ENCODE assay signal across 10 cellular contexts in genomic region chr10:99775850-99776249, GRCh38. TPM values are rescaled to one million over a fixed set of nuclear protein-coding genes. Genes with fewer than 3 reads are reported as not detected.
DNase-seq lines count a peak whose midpoint lies in the region; ATAC-seq and TF ChIP-seq lines count a peak whose summit lies in the region.
"Had no signal": no experiment of that assay in that cellular context is flagged by ENCODE, and none has a peak within 500 bp of the region (broad histone marks: within the 10 kb centered on the region; RNA-seq: fewer than 3 reads in every experiment).

No MANE protein-coding gene starts in this region.

- H3K4me3 ChIP-seq in choroid plexus epithelial cell (ENCODE audit: low read depth, low read length) (no peak overlapping the region), mucosa of descending colon (no peak overlapping the region)
- H3K4me3 ChIP-seq: gastrocnemius medialis had no signal

- no peaks in the 10 kb centered on the region for H3K36me3 ChIP-seq in mucosa of descending colon (ENCODE audit: low read depth)
- H3K36me3 ChIP-seq: gastrocnemius medialis had no signal

- H3K4me1 ChIP-seq in mucosa of descending colon (ENCODE audit: low read depth), result no peaks in the 10 kb centered on the region

- peak; percentile 69 for DNase-seq in AG20443 (ENCODE audit: low spot score)
- DNase-seq in NCI-H226, result peak; percentile 69
- DNase-seq in choroid plexus epithelial cell (ENCODE audit: low read depth), result peak; percentile 86
- DNase-seq in mucosa of descending colon, result no peak
- no peak for DNase-seq in NCI-H345 treated with DMSO at 0.1 percent for 48 hours (lab: John Stamatoyannopoulos, UW; ENCODE audit: unreplicated experiment)
- no peak for DNase-seq in midbrain (lab: John Stamatoyannopoulos, UW)
- no peak for DNase-seq in NCI-H2196 treated with DMSO at 0.1 percent for 48 hours (lab: John Stamatoyannopoulos, UW; ENCODE audit: unreplicated experiment)
- DNase-seq: gastrocnemius medialis, RPMI8226 had no signal

- intact Hi-C loops in mucosa of descending colon (cut with DNase I, micrococcal nuclease), result no loop called here

- peak; percentile 71 for ATAC-seq in mucosa of descending colon
- no peak for ATAC-seq in HG02623 (IDR thresholded peaks at IDR 0.05; ENCODE audit: unreplicated experiment)

- TF ChIP-seq CTCF in choroid plexus epithelial cell (conservative IDR thresholded peaks at IDR 0.05; ENCODE audit: low read depth, low read length) (no peak), mucosa of descending colon (IDR thresholded peaks at IDR 0.05) (no peak)

- H3K9me3 ChIP-seq in mucosa of descending colon, result no peaks in the 10 kb centered on the region
- H3K9me3 ChIP-seq: gastrocnemius medialis had no signal

RNA-seq across cellular contexts. Expression of gene ABCC2, which starts 6.6 kb away (rescaled TPM):
- 1 to 10 TPM in 2 of 3 donors, under 1 TPM in 1; 0.69 to 1.6 (median 1.6) TPM for total RNA-seq in mucosa of descending colon

RNA-seq across cellular contexts. Expression of gene CUTC, which starts 43.8 kb away (rescaled TPM):
- total RNA-seq in mucosa of descending colon, result 10 to 100 TPM; 10.7 to 22.1 (median 11.4) TPM

RNA-seq across cellular contexts. Expression of gene COX15, which starts 43.9 kb away (rescaled TPM):
- 10 to 100 TPM; 34.0 to 51.3 (median 46.1) TPM for total RNA-seq in mucosa of descending colon

Comparison
In these comparisons a context has a peak if more than half of its experiments do, and no peak if none do; other contexts are left out.
1. DNase-seq: peak in AG20443 (single experiment), NCI-H226 (single experiment) and choroid plexus epithelial cell (single experiment); none in mucosa of descending colon (0 of 3), NCI-H345 treated with DMSO at 0.1 percent for 48 hours (single experiment), midbrain (single experiment) and NCI-H2196 treated with DMSO at 0.1 percent for 48 hours (single experiment).